1 cellular context compared by ENCODE assay signal in genomic region chr3:42546691-42547213, GRCh38.
TF ChIP-seq lines count a peak whose summit lies in the region.

No MANE protein-coding gene starts in this region.

TF ChIP-seq in HepG2, 621 proteins besides CTCF, POLR2A, EP300 and RAD21:
- TF ChIP-seq MAFF (IDR thresholded peaks at IDR 0.05; ENCODE audit: low read depth, low read length) (peak; percentile 90), MYNN (CRISPR knock-in tag; IDR thresholded peaks at IDR 0.05; ENCODE audit: low read depth) (no peak), KAT8 (CRISPR knock-in tag; IDR thresholded peaks at IDR 0.05) (no peak), HOXA5 (CRISPR knock-in tag; IDR thresholded peaks at IDR 0.05) (no peak), ZBTB10 (CRISPR knock-in tag; IDR thresholded peaks at IDR 0.05; ENCODE audit: borderline replicate concordance) (no peak), ZNF138 (CRISPR knock-in tag; IDR thresholded peaks at IDR 0.05; ENCODE audit: low read depth) (no peak), SPEN (CRISPR knock-in tag; IDR thresholded peaks at IDR 0.05; ENCODE audit: low read depth) (no peak), SATB2 (CRISPR knock-in tag; IDR thresholded peaks at IDR 0.05) (no peak), ZNF768 (CRISPR knock-in tag; IDR thresholded peaks at IDR 0.05) (no peak), ISX (CRISPR knock-in tag; conservative IDR thresholded peaks at IDR 0.05) (no peak), ZNF841 (CRISPR knock-in tag; IDR thresholded peaks at IDR 0.05; ENCODE audit: borderline replicate concordance) (no peak), MAFK (conservative IDR thresholded peaks at IDR 0.05 in 1 of 2, IDR thresholded peaks at IDR 0.05 in 1 of 2; ENCODE audit: low read length in 2 of 2) (peak; percentile 88 to 95), HNRNPH1 (optimal IDR thresholded peaks at IDR 0.05; ENCODE audit: low read depth, low read length) (no peak), ZBTB33 (CRISPR knock-in tag; IDR thresholded peaks at IDR 0.05) (no peak), ATF3 (CRISPR knock-in tag; IDR thresholded peaks at IDR 0.05) (no peak), ATF1 (CRISPR knock-in tag; IDR thresholded peaks at IDR 0.05) (no peak)
